1 cellular context compared by ENCODE assay signal in the genomic region with DNA sequence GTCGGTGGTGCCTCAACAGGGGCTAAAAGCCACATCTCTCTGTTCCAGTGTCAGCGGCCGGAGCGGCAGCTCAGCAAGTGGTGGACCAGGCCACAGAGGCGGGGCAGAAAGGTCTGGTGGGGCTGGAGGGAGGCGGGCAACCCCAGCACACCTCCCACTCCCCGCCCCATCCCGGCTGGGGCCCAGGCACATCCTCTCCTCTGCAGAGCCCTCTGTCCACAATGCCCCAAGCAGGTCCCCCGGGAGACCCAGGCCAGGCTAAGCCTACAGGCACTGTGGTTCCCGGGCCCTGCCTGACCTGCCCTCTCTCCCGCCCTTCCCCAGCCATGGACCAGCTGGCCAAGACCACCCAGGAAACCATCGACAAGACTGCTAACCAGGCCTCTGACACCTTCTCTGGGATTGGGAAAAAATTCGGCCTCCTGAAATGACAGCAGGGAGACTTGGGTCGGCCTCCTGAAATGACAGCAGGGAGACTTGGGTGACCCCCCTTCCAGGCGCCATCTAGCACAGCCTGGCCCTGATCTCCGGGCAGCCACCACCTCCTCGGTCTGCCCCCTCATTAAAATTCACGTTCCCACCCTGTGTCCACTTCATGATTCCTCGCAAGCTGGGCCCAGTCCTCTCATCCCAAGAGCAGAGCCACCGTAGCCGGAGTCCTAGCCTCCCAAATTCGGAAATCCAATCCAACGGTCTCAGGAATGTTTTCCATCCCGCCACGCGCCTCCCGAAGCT.
TF ChIP-seq lines count a peak whose summit lies in the region.

No MANE protein-coding gene starts in this region.

TF ChIP-seq in WTC11, 78 proteins besides CTCF, POLR2A, EP300 and RAD21:
- TF ChIP-seq, protein P1, sequence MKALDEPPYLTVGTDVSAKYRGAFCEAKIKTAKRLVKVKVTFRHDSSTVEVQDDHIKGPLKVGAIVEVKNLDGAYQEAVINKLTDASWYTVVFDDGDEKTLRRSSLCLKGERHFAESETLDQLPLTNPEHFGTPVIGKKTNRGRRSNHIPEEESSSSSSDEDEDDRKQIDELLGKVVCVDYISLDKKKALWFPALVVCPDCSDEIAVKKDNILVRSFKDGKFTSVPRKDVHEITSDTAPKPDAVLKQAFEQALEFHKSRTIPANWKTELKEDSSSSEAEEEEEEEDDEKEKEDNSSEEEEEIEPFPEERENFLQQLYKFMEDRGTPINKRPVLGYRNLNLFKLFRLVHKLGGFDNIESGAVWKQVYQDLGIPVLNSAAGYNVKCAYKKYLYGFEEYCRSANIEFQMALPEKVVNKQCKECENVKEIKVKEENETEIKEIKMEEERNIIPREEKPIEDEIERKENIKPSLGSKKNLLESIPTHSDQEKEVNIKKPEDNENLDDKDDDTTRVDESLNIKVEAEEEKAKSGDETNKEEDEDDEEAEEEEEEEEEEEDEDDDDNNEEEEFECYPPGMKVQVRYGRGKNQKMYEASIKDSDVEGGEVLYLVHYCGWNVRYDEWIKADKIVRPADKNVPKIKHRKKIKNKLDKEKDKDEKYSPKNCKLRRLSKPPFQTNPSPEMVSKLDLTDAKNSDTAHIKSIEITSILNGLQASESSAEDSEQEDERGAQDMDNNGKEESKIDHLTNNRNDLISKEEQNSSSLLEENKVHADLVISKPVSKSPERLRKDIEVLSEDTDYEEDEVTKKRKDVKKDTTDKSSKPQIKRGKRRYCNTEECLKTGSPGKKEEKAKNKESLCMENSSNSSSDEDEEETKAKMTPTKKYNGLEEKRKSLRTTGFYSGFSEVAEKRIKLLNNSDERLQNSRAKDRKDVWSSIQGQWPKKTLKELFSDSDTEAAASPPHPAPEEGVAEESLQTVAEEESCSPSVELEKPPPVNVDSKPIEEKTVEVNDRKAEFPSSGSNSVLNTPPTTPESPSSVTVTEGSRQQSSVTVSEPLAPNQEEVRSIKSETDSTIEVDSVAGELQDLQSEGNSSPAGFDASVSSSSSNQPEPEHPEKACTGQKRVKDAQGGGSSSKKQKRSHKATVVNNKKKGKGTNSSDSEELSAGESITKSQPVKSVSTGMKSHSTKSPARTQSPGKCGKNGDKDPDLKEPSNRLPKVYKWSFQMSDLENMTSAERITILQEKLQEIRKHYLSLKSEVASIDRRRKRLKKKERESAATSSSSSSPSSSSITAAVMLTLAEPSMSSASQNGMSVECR (CRISPR knock-in tag; IDR thresholded peaks at IDR 0.05; ENCODE audit: borderline replicate concordance), result no peak
- TF ChIP-seq MLX (CRISPR knock-in tag; IDR thresholded peaks at IDR 0.05) (no peak), NR3C1 (CRISPR knock-in tag; conservative IDR thresholded peaks at IDR 0.05; ENCODE audit: low read depth) (no peak), NFE2L1 (CRISPR knock-in tag; IDR thresholded peaks at IDR 0.05) (no peak), USF2 (CRISPR knock-in tag; IDR thresholded peaks at IDR 0.05) (no peak)
